Comparison of ENCODE assay signal across 9 cellular contexts in the genomic region with DNA sequence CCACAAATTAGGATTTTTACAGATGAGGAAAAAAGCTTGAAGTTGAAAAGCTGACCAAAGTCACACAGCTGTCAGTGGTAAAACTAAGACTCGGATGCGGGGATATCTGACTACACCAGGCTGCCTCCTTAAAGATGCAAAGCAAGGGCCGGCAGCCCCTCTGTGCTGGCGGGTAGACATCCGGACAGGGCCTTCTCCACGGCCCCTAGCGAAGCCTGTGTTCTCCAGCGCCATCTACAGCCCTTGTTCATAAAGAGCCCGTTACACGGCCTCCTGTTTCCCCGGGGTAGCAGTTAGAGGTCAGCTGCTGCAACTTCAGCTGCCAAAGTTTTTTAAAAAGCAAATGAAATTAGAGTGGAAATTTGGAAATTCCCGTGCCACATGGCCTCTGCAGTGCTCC.
DNase-seq lines count a peak whose midpoint lies in the region; FAIRE-seq and TF ChIP-seq lines count a peak whose summit lies in the region.
"Had no signal": no experiment of that assay in that cellular context is flagged by ENCODE, and none has a peak within 500 bp of the region (broad histone marks: within the 10 kb centered on the region; RNA-seq: fewer than 3 reads in every experiment).

No MANE protein-coding gene starts in this region.

- H3K27me3 ChIP-seq in keratinocyte (ENCODE audit: control insufficient read depth, extremely low read depth, insufficient read depth, low read length): no peaks in the 10 kb centered on the region

- peak; percentile 33 for DNase-seq in A172 (ENCODE audit: low spot score)
- DNase-seq in HEK293T (ENCODE audit: extremely low spot score): peak; percentile 77
- DNase-seq in M059J (ENCODE audit: low read depth): peak; percentile 67
- peak; percentile 23 for DNase-seq in astrocyte of the cerebellum (ENCODE audit: low read depth)
- no peak for DNase-seq in keratinocyte (ENCODE audit: low read depth, low spot score)
- DNase-seq in superior temporal gyrus (ENCODE audit: extremely low spot score): peak; percentile 60
- no peak for DNase-seq in NCI-H146 (lab: John Stamatoyannopoulos, UW)

- dilution Hi-C loops in keratinocyte (cut with MboI; ENCODE audit: extremely low pct_ligation_motif_present, low sequenced_read_pairs): no loop called here

- H3K9me3 ChIP-seq in keratinocyte (ENCODE audit: control insufficient read depth, low read depth, low read length): no peaks in the 10 kb centered on the region

- no peak for FAIRE-seq in keratinocyte (lab: Jason Lieb, UNC)
- FAIRE-seq: islet of Langerhans had no signal

- H3K4me2 ChIP-seq in keratinocyte (ENCODE audit: control insufficient read depth, extremely low read depth, insufficient read depth, low read depth, low read length): no peak overlapping the region

- TF ChIP-seq CTCF in GM12874 (IDR thresholded peaks at IDR 0.05; ENCODE audit: insufficient read depth, low read depth, low read length) (peak; percentile 76), astrocyte of the cerebellum (IDR thresholded peaks at IDR 0.05; ENCODE audit: low read depth, low read length, missing control alignments) (peak; percentile 85), keratinocyte (optimal IDR thresholded peaks at IDR 0.05 in 1 of 3, IDR thresholded peaks at IDR 0.05 in 1 of 3, conservative IDR thresholded peaks at IDR 0.05 in 1 of 3; ENCODE audit: extremely low read depth in 1 of 3, insufficient read depth in 2 of 3, low read length in 3 of 3) (peak; percentile 42 to 77 (median 48))

- no peak overlapping the region for H3K9ac ChIP-seq in keratinocyte (ENCODE audit: control insufficient read depth, extremely low read depth, insufficient read depth, low read length)

- H3K79me2 ChIP-seq in keratinocyte (ENCODE audit: control insufficient read depth, insufficient read depth, low read length): no peaks in the 10 kb centered on the region

- no peak overlapping the region for H3K4me3 ChIP-seq in astrocyte of the cerebellum (ENCODE audit: low read depth, low read length)
- no peak overlapping the region for H3K4me3 ChIP-seq in keratinocyte (ENCODE audit: control insufficient read depth in 2 of 3, extremely low read depth in 1 of 3, insufficient read depth in 2 of 3, low read depth in 1 of 3, low read length in 3 of 3)

- in situ Hi-C loops in astrocyte of the cerebellum (cut with HindIII; ENCODE audit: low sequenced_read_pairs): no loop called here

- no peak overlapping the region for H2AFZ ChIP-seq in keratinocyte (ENCODE audit: control insufficient read depth, low read length)

- no peaks in the 10 kb centered on the region for H4K20me1 ChIP-seq in keratinocyte (ENCODE audit: control insufficient read depth, extremely low read depth, insufficient read depth, low read length)

- H3K36me3 ChIP-seq in keratinocyte (ENCODE audit: control insufficient read depth in 2 of 2, extremely low read depth in 1 of 2, insufficient read depth in 2 of 2, low read length in 2 of 2): no peaks in the 10 kb centered on the region

- H3K9me1 ChIP-seq in keratinocyte (ENCODE audit: control insufficient read depth, extremely low read depth, insufficient read depth, low read length): no peaks in the 10 kb centered on the region

- no peaks in the 10 kb centered on the region for H3K4me1 ChIP-seq in keratinocyte (ENCODE audit: control insufficient read depth, extremely low read depth, insufficient read depth, low read length)

- CTCF ChIA-PET in HEK293T (lab: Yijun Ruan, JAX): no interaction called here

- no peak overlapping the region for H3K27ac ChIP-seq in keratinocyte (ENCODE audit: control insufficient read depth, insufficient read depth, low read length)

- POLR2A ChIA-PET in HEK293T (lab: Yijun Ruan, JAX): no interaction called here

TF ChIP-seq in HEK293T, 16 proteins besides CTCF, POLR2A, EP300 and RAD21:
- no peak for TF ChIP-seq BHLHE40 (IDR thresholded peaks at IDR 0.05; ENCODE audit: borderline replicate concordance)
- TF ChIP-seq, protein P1, sequence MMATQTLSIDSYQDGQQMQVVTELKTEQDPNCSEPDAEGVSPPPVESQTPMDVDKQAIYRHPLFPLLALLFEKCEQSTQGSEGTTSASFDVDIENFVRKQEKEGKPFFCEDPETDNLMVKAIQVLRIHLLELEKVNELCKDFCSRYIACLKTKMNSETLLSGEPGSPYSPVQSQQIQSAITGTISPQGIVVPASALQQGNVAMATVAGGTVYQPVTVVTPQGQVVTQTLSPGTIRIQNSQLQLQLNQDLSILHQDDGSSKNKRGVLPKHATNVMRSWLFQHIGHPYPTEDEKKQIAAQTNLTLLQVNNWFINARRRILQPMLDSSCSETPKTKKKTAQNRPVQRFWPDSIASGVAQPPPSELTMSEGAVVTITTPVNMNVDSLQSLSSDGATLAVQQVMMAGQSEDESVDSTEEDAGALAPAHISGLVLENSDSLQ (IDR thresholded peaks at IDR 0.05): no peak
- TF ChIP-seq TARDBP (IDR thresholded peaks at IDR 0.05): no peak
- no peak for TF ChIP-seq ELF4 (IDR thresholded peaks at IDR 0.05)
- TF ChIP-seq FOXM1 (IDR thresholded peaks at IDR 0.05; ENCODE audit: borderline replicate concordance): no peak
- no peak for TF ChIP-seq CTBP1 (IDR thresholded peaks at IDR 0.05; ENCODE audit: borderline replicate concordance)
- no peak for TF ChIP-seq SP1 (IDR thresholded peaks at IDR 0.05)
- no peak for TF ChIP-seq FOXK2 (IDR thresholded peaks at IDR 0.05)
- TF ChIP-seq FOXA1 (IDR thresholded peaks at IDR 0.05): no peak
- no peak for TF ChIP-seq LEF1 (IDR thresholded peaks at IDR 0.05; ENCODE audit: borderline replicate concordance)

Comparison
In these comparisons a context has a peak if more than half of its experiments do, and no peak if none do; other contexts are left out.
1. DNase-seq: peak in A172 (single experiment), HEK293T (single experiment), M059J (single experiment), astrocyte of the cerebellum (single experiment) and superior temporal gyrus (single experiment); none in keratinocyte (single experiment) and NCI-H146 (single experiment).
2. Peak in every context shown above with its lines, with median percentiles within 50 percentile points of each other: CTCF ChIP-seq.